Comparison of ENCODE assay signal across 29 cellular contexts in genomic region chr12:49024543-49024942, GRCh38. TPM values are rescaled to one million over a fixed set of nuclear protein-coding genes. Genes with fewer than 3 reads are reported as not detected.
DNase-seq lines count a peak whose midpoint lies in the region; ATAC-seq and TF ChIP-seq lines count a peak whose summit lies in the region.
"Had no signal": no experiment of that assay in that cellular context is flagged by ENCODE, and none has a peak within 500 bp of the region (broad histone marks: within the 10 kb centered on the region; RNA-seq: fewer than 3 reads in every experiment).

No MANE protein-coding gene starts in this region.

- TF ChIP-seq EP300 in transverse colon (IDR thresholded peaks at IDR 0.05; ENCODE audit: low read depth) = no peak

- H3K27me3 Mint-ChIP-seq in CD4-positive, alpha-beta T cell = no peaks in the 10 kb centered on the region
- H3K27me3 Mint-ChIP-seq in effector memory CD8-positive, alpha-beta T cell = no peaks in the 10 kb centered on the region
- H3K27me3 Mint-ChIP-seq: B cell had no signal

- CTCF ChIA-PET in CD4-positive, alpha-beta T cell (lab: Charles Lee) = interaction anchor here (2.0 kb wide), 1 partner anchor 36 kb away, joined by 4 read pairs; no protein-coding TSS in a partner anchor

- TF ChIP-seq POLR2A in transverse colon (IDR thresholded peaks at IDR 0.05) = no peak

- no peaks in the 10 kb centered on the region for H3K27me3 ChIP-seq in CD4-positive, alpha-beta T cell (ENCODE audit: control insufficient read depth, insufficient read depth, low read length)
- H3K27me3 ChIP-seq in H7 (ENCODE audit: control insufficient read depth, insufficient read depth, low read length) (no peaks in the 10 kb centered on the region), transverse colon (no peaks in the 10 kb centered on the region)

- POLR2A ChIA-PET in CD4-positive, alpha-beta T cell (lab: Charles Lee) = no interaction called here

- no peak for TF ChIP-seq CTCF in CD4-positive, alpha-beta T cell (IDR thresholded peaks at IDR 0.05)
- TF ChIP-seq CTCF in transverse colon (IDR thresholded peaks at IDR 0.05) = no peak

- peaks cover 0 to 2% (median under 1%) of the 10 kb centered on the region in 4 donors for H3K4me1 ChIP-seq in transverse colon

- H3K4me1 Mint-ChIP-seq in CD4-positive, alpha-beta T cell (ENCODE audit: low read depth) = peaks cover 6% of the 10 kb centered on the region
- peaks cover 6 to 9% of the 10 kb centered on the region in 2 donors for H3K4me1 Mint-ChIP-seq in effector memory CD8-positive, alpha-beta T cell (ENCODE audit: low read depth in 2 of 2)

- H3K9me3 Mint-ChIP-seq in CD4-positive, alpha-beta T cell = no peaks in the 10 kb centered on the region
- no peaks in the 10 kb centered on the region for H3K9me3 Mint-ChIP-seq in effector memory CD8-positive, alpha-beta T cell
- H3K9me3 Mint-ChIP-seq: H9 had no signal

- H3K27ac Mint-ChIP-seq in CD4-positive, alpha-beta T cell = peak overlapping the region; percentile 74
- peak overlapping the region; percentile 81 to 89 for H3K27ac Mint-ChIP-seq in effector memory CD8-positive, alpha-beta T cell
- H3K27ac Mint-ChIP-seq: B cell, H9 had no signal

- H3K4me3 ChIP-seq in H7 (ENCODE audit: insufficient read depth, low read depth, low read length) (no peak overlapping the region), transverse colon (no peak overlapping the region)
- H3K4me3 ChIP-seq: GM23248, SK-N-MC had no signal

- H3K36me3 Mint-ChIP-seq in CD4-positive, alpha-beta T cell (ENCODE audit: low read depth) = peaks cover 81% of the 10 kb centered on the region
- H3K36me3 Mint-ChIP-seq in effector memory CD8-positive, alpha-beta T cell (ENCODE audit: insufficient read depth) = peaks cover 50% of the 10 kb centered on the region

- in situ Hi-C loops in transverse colon (cut with MboI; ENCODE audit: low pct_ligation_motif_present in 1 of 4, low pct_unique_long_range_greater_than_20kb in 1 of 4, low sequenced_read_pairs in 3 of 4) = no loop called here

- peak in 1 of 10 experiments; percentile 16 for DNase-seq in CD4-positive, alpha-beta T cell
- DNase-seq in H7 (peak; percentile 17), transverse colon (peak; percentile 3), NCI-H524 treated with DMSO at 0.1 percent for 48 hours (lab: John Stamatoyannopoulos, UW) (no peak), LoVo (ENCODE audit: low spot score) (no peak)
- DNase-seq in effector memory CD8-positive, alpha-beta T cell = no peak
- DNase-seq: COR-L47, DMS53, GM23248, H9, IMR-90, NCI-H1048, NCI-H1417, NCI-H1694, NCI-H2029 treated with DMSO at 0.1 percent for 48 hours, NCI-H2227 treated with DMSO at 0.1 percent for 48 hours, NCI-H69, SIG-M5 had no signal

- H3K27ac ChIP-seq in CD4-positive, alpha-beta T cell (ENCODE audit: low read depth, low read length) = no peak overlapping the region
- H3K27ac ChIP-seq in transverse colon = no peak overlapping the region
- H3K27ac ChIP-seq: C4-2B, GM23248, KMS-11, SK-N-MC had no signal

- 94% methylated on average over 12 of the region's 12 CpGs; no CpG with 5 or more reads in 1 of the 2 donors for WGBS in transverse colon (ENCODE audit: low coverage in 1 of 2), 2 donors

- no peak overlapping the region for H3K4me3 Mint-ChIP-seq in CD4-positive, alpha-beta T cell
- no peak overlapping the region for H3K4me3 Mint-ChIP-seq in effector memory CD8-positive, alpha-beta T cell
- H3K4me3 Mint-ChIP-seq: B cell, H9 had no signal

- H3K9me3 ChIP-seq in CD4-positive, alpha-beta T cell (ENCODE audit: control insufficient read depth, low read length) = no peaks in the 10 kb centered on the region
- H3K9me3 ChIP-seq in transverse colon = no peaks in the 10 kb centered on the region

- ATAC-seq in CD4-positive, alpha-beta T cell (ENCODE audit: poor library complexity) = no peak
- no peak for ATAC-seq in effector memory CD8-positive, alpha-beta T cell (replicated peaks)
- ATAC-seq in HG02885 (IDR thresholded peaks at IDR 0.05; ENCODE audit: poor library complexity, unreplicated experiment) = no peak
- ATAC-seq: Panc1 had no signal

- intact Hi-C loops in CD4-positive, alpha-beta T cell (cut with DNase I, micrococcal nuclease) = loop anchor here in 1 of 2 experiments (2.0 kb wide), 1 partner anchor 20 kb away; no protein-coding TSS in a partner anchor
- intact Hi-C loops in transverse colon (cut with DNase I; ENCODE audit: low total_unique reads) = no loop called here

- H3K36me3 ChIP-seq in H7 (replicated peaks; ENCODE audit: control insufficient read depth, insufficient read depth, low read length) (peaks cover 57% of the 10 kb centered on the region), transverse colon (peaks cover 0 to 46% (median 16%) of the 10 kb centered on the region in 4 donors)

RNA-seq across cellular contexts. Expression of gene PRKAG1, which starts 6.0 kb away (rescaled TPM):
- 10 to 100 TPM; 34.6 to 38.2 TPM for total RNA-seq in CD4-positive, alpha-beta T cell
- total RNA-seq in H7 (2014; rRNA removed; shearing (Covaris generic)) = 44.2 and 51.1 TPM in 2 replicates
- total RNA-seq in transverse colon = 10 to 100 TPM; 21.7 to 44.0 (median 42.3) TPM

RNA-seq across cellular contexts. Expression of gene DDN, which starts 25.4 kb away (rescaled TPM):
- under 1 TPM; 0.30 to 0.47 TPM for total RNA-seq in CD4-positive, alpha-beta T cell
- 0.10 and 0.30 TPM in 2 replicates for total RNA-seq in H7 (2014; rRNA removed; shearing (Covaris generic))
- under 1 TPM in 2 of 4 donors, not detected in 2; 0.27 to 0.32 TPM for total RNA-seq in transverse colon
- total RNA-seq: GM23248 had no signal

RNA-seq across cellular contexts. Expression of gene KMT2D, which starts 36.1 kb away (rescaled TPM):
- 100 to 1,000 TPM; 107 to 110 TPM for total RNA-seq in CD4-positive, alpha-beta T cell
- 16.2 and 20.8 TPM in 2 replicates for total RNA-seq in H7 (2014; rRNA removed; shearing (Covaris generic))
- 100 to 1,000 TPM in 1 of 4 donors, 10 to 100 TPM in 3; 50.0 to 351 (median 78.0) TPM for total RNA-seq in transverse colon

RNA-seq across cellular contexts. Expression of gene RHEBL1, which starts 45.2 kb away (rescaled TPM):
- total RNA-seq in CD4-positive, alpha-beta T cell = 1 to 10 TPM; 5.1 to 6.0 TPM
- total RNA-seq in H7 (2014; rRNA removed; shearing (Covaris generic)) = 5.5 and 7.1 TPM in 2 replicates
- total RNA-seq in transverse colon = not detected

RNA-seq across cellular contexts. Expression of gene WNT1, which starts 46.4 kb away (rescaled TPM):
- 1 to 10 TPM; 1.8 to 2.7 TPM for total RNA-seq in CD4-positive, alpha-beta T cell
- total RNA-seq in H7 (2014; rRNA removed; shearing (Covaris generic)) = not detected in 2 replicates
- total RNA-seq in transverse colon = not detected
- total RNA-seq: A673, B cell, Daoy, G401, GM23248, H9, IMR-90, NCI-H460, OCI-LY7 had no signal

Comparison
In these comparisons a context has a peak if more than half of its experiments do, and no peak if none do; other contexts are left out.
1. DNase-seq: peak in H7 (single experiment) and transverse colon (single experiment); none in effector memory CD8-positive, alpha-beta T cell (0 of 3), NCI-H524 treated with DMSO at 0.1 percent for 48 hours (single experiment) and LoVo (single experiment).